1 cellular context compared by ENCODE assay signal in genomic region chrX:2500091-2500680, GRCh38.
TF ChIP-seq lines count a peak whose summit lies in the region.

No MANE protein-coding gene starts in this region.

TF ChIP-seq in H1, 55 proteins besides CTCF, POLR2A, EP300 and RAD21 (continued from another document):
- TF ChIP-seq KDM1A (IDR thresholded peaks at IDR 0.05; ENCODE audit: borderline replicate concordance, low read length): peak; percentile 81; the same call in 1 of the 2 replicates
- TF ChIP-seq CHD2 (IDR thresholded peaks at IDR 0.05; ENCODE audit: low read length): no peak
- TF ChIP-seq TAF7 (optimal IDR thresholded peaks at IDR 0.05; ENCODE audit: borderline replicate concordance, low read depth, low read length): peak; percentile 43
- peak; percentile 44; the same call in 1 of the 2 replicates for TF ChIP-seq PHF8 (conservative IDR thresholded peaks at IDR 0.05; ENCODE audit: low read depth, low read length)
